8 cellular contexts compared by ENCODE assay signal in genomic region chr7:55641273-55641691, GRCh38.
DNase-seq lines count a peak whose midpoint lies in the region; ATAC-seq and TF ChIP-seq lines count a peak whose summit lies in the region.

No MANE protein-coding gene starts in this region.

- peaks cover 0 to 4% (median 0%) of the 10 kb centered on the region in 4 donors for H3K27me3 ChIP-seq in liver (ENCODE audit: control insufficient read depth in 4 of 4, insufficient read depth in 4 of 4, low read length in 3 of 4)

- no peaks in the 10 kb centered on the region for H3K36me3 ChIP-seq in liver (ENCODE audit: control insufficient read depth in 4 of 4, insufficient read depth in 3 of 4, low read depth in 1 of 4, low read length in 3 of 4)

- H3K9me3 ChIP-seq in liver (ENCODE audit: control insufficient read depth in 4 of 4, low read length in 3 of 4): no peaks in the 10 kb centered on the region

- peak; percentile 29 for TF ChIP-seq CTCF in coronary artery (IDR thresholded peaks at IDR 0.05)
- peak; percentile 93 for TF ChIP-seq CTCF in liver (IDR thresholded peaks at IDR 0.05; ENCODE audit: low read depth, low read length, missing input control)

- no peak overlapping the region for H3K27ac ChIP-seq in coronary artery
- no peak overlapping the region for H3K27ac ChIP-seq in liver (ENCODE audit: low read depth in 1 of 2, low read length in 2 of 2)

- no peak overlapping the region for H3K9ac ChIP-seq in liver (ENCODE audit: low read depth in 1 of 2, low read length in 2 of 2)

- DNase-seq in CD1c-positive myeloid dendritic cell (ENCODE audit: extremely low spot score) (peak; percentile 71), NCI-H1694 treated with DMSO at 0.1 percent for 48 hours (lab: John Stamatoyannopoulos, UW) (peak; percentile 91), T follicular helper cell (ENCODE audit: low read depth) (peak; percentile 17), coronary artery (ENCODE audit: low spot score) (no peak), stromal cell of bone marrow (ENCODE audit: low read depth) (peak; percentile 81)

- TF ChIP-seq RAD21 in liver (IDR thresholded peaks at IDR 0.05): peak; percentile 99

- H3K4me1 ChIP-seq in liver (ENCODE audit: control insufficient read depth in 4 of 4, insufficient read depth in 4 of 4, low read length in 3 of 4): no peaks in the 10 kb centered on the region

- no peak overlapping the region for H3K4me3 ChIP-seq in coronary artery
- no peak overlapping the region for H3K4me3 ChIP-seq in liver (ENCODE audit: low read depth in 1 of 3, low read length in 3 of 3)

- WGBS in liver: 0% methylated on average over 1 of the region's 1 CpG

- ATAC-seq in GM18867 (IDR thresholded peaks at IDR 0.05; ENCODE audit: unreplicated experiment) (peak; percentile 88), HG03025 (IDR thresholded peaks at IDR 0.05; ENCODE audit: low FRiP score, unreplicated experiment) (peak; percentile 92)

TF ChIP-seq in liver, 16 proteins besides CTCF, POLR2A, EP300 and RAD21:
- TF ChIP-seq HNF4A (conservative IDR thresholded peaks at IDR 0.05) (no peak), FOXA1 (IDR thresholded peaks at IDR 0.05) (no peak), TAF1 (conservative IDR thresholded peaks at IDR 0.05) (no peak), NR2F2 (IDR thresholded peaks at IDR 0.05) (no peak), YY1 (IDR thresholded peaks at IDR 0.05) (no peak), EGR1 (IDR thresholded peaks at IDR 0.05; ENCODE audit: low read depth in 2 of 2) (no peak), SP1 (IDR thresholded peaks at IDR 0.05) (no peak)
- TF ChIP-seq, protein P1, sequence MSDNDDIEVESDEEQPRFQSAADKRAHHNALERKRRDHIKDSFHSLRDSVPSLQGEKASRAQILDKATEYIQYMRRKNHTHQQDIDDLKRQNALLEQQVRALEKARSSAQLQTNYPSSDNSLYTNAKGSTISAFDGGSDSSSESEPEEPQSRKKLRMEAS (IDR thresholded peaks at IDR 0.05): no peak
- TF ChIP-seq, protein P2, sequence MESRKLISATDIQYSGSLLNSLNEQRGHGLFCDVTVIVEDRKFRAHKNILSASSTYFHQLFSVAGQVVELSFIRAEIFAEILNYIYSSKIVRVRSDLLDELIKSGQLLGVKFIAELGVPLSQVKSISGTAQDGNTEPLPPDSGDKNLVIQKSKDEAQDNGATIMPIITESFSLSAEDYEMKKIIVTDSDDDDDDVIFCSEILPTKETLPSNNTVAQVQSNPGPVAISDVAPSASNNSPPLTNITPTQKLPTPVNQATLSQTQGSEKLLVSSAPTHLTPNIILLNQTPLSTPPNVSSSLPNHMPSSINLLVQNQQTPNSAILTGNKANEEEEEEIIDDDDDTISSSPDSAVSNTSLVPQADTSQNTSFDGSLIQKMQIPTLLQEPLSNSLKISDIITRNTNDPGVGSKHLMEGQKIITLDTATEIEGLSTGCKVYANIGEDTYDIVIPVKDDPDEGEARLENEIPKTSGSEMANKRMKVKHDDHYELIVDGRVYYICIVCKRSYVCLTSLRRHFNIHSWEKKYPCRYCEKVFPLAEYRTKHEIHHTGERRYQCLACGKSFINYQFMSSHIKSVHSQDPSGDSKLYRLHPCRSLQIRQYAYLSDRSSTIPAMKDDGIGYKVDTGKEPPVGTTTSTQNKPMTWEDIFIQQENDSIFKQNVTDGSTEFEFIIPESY (IDR thresholded peaks at IDR 0.05): no peak
- TF ChIP-seq, protein P3, sequence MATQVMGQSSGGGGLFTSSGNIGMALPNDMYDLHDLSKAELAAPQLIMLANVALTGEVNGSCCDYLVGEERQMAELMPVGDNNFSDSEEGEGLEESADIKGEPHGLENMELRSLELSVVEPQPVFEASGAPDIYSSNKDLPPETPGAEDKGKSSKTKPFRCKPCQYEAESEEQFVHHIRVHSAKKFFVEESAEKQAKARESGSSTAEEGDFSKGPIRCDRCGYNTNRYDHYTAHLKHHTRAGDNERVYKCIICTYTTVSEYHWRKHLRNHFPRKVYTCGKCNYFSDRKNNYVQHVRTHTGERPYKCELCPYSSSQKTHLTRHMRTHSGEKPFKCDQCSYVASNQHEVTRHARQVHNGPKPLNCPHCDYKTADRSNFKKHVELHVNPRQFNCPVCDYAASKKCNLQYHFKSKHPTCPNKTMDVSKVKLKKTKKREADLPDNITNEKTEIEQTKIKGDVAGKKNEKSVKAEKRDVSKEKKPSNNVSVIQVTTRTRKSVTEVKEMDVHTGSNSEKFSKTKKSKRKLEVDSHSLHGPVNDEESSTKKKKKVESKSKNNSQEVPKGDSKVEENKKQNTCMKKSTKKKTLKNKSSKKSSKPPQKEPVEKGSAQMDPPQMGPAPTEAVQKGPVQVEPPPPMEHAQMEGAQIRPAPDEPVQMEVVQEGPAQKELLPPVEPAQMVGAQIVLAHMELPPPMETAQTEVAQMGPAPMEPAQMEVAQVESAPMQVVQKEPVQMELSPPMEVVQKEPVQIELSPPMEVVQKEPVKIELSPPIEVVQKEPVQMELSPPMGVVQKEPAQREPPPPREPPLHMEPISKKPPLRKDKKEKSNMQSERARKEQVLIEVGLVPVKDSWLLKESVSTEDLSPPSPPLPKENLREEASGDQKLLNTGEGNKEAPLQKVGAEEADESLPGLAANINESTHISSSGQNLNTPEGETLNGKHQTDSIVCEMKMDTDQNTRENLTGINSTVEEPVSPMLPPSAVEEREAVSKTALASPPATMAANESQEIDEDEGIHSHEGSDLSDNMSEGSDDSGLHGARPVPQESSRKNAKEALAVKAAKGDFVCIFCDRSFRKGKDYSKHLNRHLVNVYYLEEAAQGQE (IDR thresholded peaks at IDR 0.05): no peak
- TF ChIP-seq, protein P4, sequence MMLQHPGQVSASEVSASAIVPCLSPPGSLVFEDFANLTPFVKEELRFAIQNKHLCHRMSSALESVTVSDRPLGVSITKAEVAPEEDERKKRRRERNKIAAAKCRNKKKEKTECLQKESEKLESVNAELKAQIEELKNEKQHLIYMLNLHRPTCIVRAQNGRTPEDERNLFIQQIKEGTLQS (IDR thresholded peaks at IDR 0.05): no peak
